Comparison of ENCODE assay signal across 29 cellular contexts in the genomic region with DNA sequence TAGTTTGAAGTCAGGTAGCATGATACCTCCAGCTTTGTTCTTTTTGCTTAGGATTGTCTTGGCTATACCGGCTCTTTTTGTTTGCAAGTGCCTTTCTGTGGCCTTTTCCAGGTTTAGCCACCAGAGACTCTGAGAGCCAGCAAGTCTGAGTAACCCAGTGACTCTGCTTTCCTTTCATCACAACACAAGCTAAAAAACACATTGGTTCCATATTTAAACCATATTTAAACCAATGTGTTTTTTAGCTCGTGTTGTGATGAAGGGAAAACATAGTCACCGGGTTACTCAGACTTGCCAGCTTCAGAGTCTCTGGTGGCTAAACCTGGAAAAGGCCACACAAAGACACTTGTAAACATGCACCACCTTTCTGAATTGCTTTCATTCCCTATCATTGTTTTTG.
"Had no signal": no experiment of that assay in that cellular context is flagged by ENCODE, and none has a peak within 500 bp of the region (broad histone marks: within the 10 kb centered on the region; RNA-seq: fewer than 3 reads in every experiment).

No MANE protein-coding gene starts in this region.

- H3K36me3 Mint-ChIP-seq: activated CD4-positive, alpha-beta memory T cell treated with anti-CD3 and anti-CD28 coated beads for 36 hours; activated CD8-positive, alpha-beta memory T cell treated with anti-CD3 and anti-CD28 coated beads, Interleukin-2, amount 10 ng/mL, durations not matched to agents 7 days and 5 days; activated naive CD4-positive, alpha-beta T cell treated with anti-CD3 and anti-CD28 coated beads, Interleukin-2, amount 50 U/mL, for 24 hours; activated naive CD8-positive, alpha-beta T cell treated with anti-CD3 and anti-CD28 coated beads for 36 hours; brain had no signal

- H3K4me1 ChIP-seq: ascending aorta, breast epithelium, colonic mucosa, esophagus muscularis mucosa, heart right ventricle had no signal

- H3K4me1 Mint-ChIP-seq: activated CD4-positive, alpha-beta T cell treated with anti-CD3 and anti-CD28 coated beads for 36 hours; activated CD4-positive, alpha-beta T cell treated with anti-CD3 and anti-CD28 coated beads, Interleukin-2, amount 10 ng/mL, durations not matched to agents 24 days and 14 days; activated CD8-positive, alpha-beta memory T cell treated with anti-CD3 and anti-CD28 coated beads, Interleukin-2, amount 10 ng/mL, durations not matched to agents 7 days and 5 days; activated naive CD4-positive, alpha-beta T cell treated with anti-CD3 and anti-CD28 coated beads, Interleukin-2, amount 50 U/mL, for 24 hours; activated naive CD8-positive, alpha-beta T cell treated with anti-CD3 and anti-CD28 coated beads for 36 hours; activated naive CD8-positive, alpha-beta T cell treated with anti-CD3 and anti-CD28 coated beads, Interleukin-2, amount 50 U/mL, for 24 hours had no signal

- H3K4me3 Mint-ChIP-seq: activated CD4-positive, alpha-beta memory T cell treated with anti-CD3 and anti-CD28 coated beads for 36 hours; activated CD4-positive, alpha-beta T cell treated with anti-CD3 and anti-CD28 coated beads for 36 hours; activated CD4-positive, alpha-beta T cell treated with anti-CD3 and anti-CD28 coated beads, Interleukin-2, amount 10 ng/mL, durations not matched to agents 24 days and 14 days; activated CD8-positive, alpha-beta memory T cell treated with anti-CD3 and anti-CD28 coated beads, Interleukin-2, amount 10 ng/mL, durations not matched to agents 7 days and 5 days; activated CD8-positive, alpha-beta T cell treated with anti-CD3 and anti-CD28 coated beads, Interleukin-2, amount 10 ng/mL, durations not matched to agents 7 days and 5 days; activated naive CD4-positive, alpha-beta T cell treated with anti-CD3 and anti-CD28 coated beads for 36 hours; activated naive CD4-positive, alpha-beta T cell treated with anti-CD3 and anti-CD28 coated beads, Interleukin-2, amount 50 U/mL, for 24 hours; activated naive CD8-positive, alpha-beta T cell treated with anti-CD3 and anti-CD28 coated beads for 36 hours; activated naive CD8-positive, alpha-beta T cell treated with anti-CD3 and anti-CD28 coated beads, Interleukin-2, amount 50 U/mL, for 24 hours; activated T-helper 1 cell treated with anti-CD3 and anti-CD28 coated beads, Interleukin-12 subunit alpha, Interleukin-12 subunit beta, Interleukin-2, Interleukin-4 antibody, amounts not matched to agents 30 ng/mL and 10 ng/mL and 1 ng/mL, durations not matched to agents 14 hours and 24 hours and 36 hours; brain had no signal

- H3K4me3 ChIP-seq: ascending aorta, breast epithelium, cardiac muscle cell, colonic mucosa, esophagus muscularis mucosa, heart right ventricle had no signal

- H3K27ac Mint-ChIP-seq: activated CD4-positive, alpha-beta memory T cell treated with anti-CD3 and anti-CD28 coated beads for 36 hours; activated CD4-positive, alpha-beta T cell treated with anti-CD3 and anti-CD28 coated beads for 36 hours; activated CD4-positive, alpha-beta T cell treated with anti-CD3 and anti-CD28 coated beads, Interleukin-2, amount 10 ng/mL, durations not matched to agents 24 days and 14 days; activated CD8-positive, alpha-beta memory T cell treated with anti-CD3 and anti-CD28 coated beads, Interleukin-2, amount 10 ng/mL, durations not matched to agents 7 days and 5 days; activated CD8-positive, alpha-beta T cell treated with anti-CD3 and anti-CD28 coated beads, Interleukin-2, amount 10 ng/mL, durations not matched to agents 7 days and 5 days; activated naive CD4-positive, alpha-beta T cell treated with anti-CD3 and anti-CD28 coated beads for 36 hours; activated naive CD4-positive, alpha-beta T cell treated with anti-CD3 and anti-CD28 coated beads, Interleukin-2, amount 50 U/mL, for 24 hours; activated naive CD8-positive, alpha-beta T cell treated with anti-CD3 and anti-CD28 coated beads for 36 hours; activated naive CD8-positive, alpha-beta T cell treated with anti-CD3 and anti-CD28 coated beads, Interleukin-2, amount 50 U/mL, for 24 hours; activated T-helper 1 cell treated with anti-CD3 and anti-CD28 coated beads, Interleukin-12 subunit alpha, Interleukin-12 subunit beta, Interleukin-2, Interleukin-4 antibody, amounts not matched to agents 30 ng/mL and 10 ng/mL and 1 ng/mL, durations not matched to agents 14 hours and 24 hours and 36 hours; activated T-helper 2 cell treated with anti-CD3 and anti-CD28 coated beads, Interferon-gamma antibody, Interleukin-2, Interleukin-4, amounts not matched to agents 10 μg/mL and 5 μg/mL and 100 μg/mL, durations not matched to agents 14 hours and 24 hours and 36 hours; brain had no signal

- H3K36me3 ChIP-seq: ascending aorta, breast epithelium, cardiac muscle cell, colonic mucosa, esophagus muscularis mucosa, heart right ventricle had no signal

- H3K9me3 ChIP-seq: breast epithelium, colonic mucosa had no signal

- H3K27me3 ChIP-seq: ascending aorta, breast epithelium, cardiac muscle cell, colonic mucosa, esophagus muscularis mucosa, heart right ventricle had no signal

- DNase-seq: activated CD4-positive, alpha-beta memory T cell treated with anti-CD3 and anti-CD28 coated beads for 36 hours; activated CD4-positive, alpha-beta T cell treated with anti-CD3 and anti-CD28 coated beads for 36 hours; activated CD4-positive, alpha-beta T cell treated with anti-CD3 and anti-CD28 coated beads, Interleukin-2, amount 10 ng/mL, durations not matched to agents 24 days and 14 days; activated CD4-positive, CD25-positive, alpha-beta regulatory T cell; activated CD4-positive, CD25-positive, alpha-beta regulatory T cell treated with anti-CD3 and anti-CD28 coated beads, Interleukin-2, amount 50 U/mL, for 72 hours; activated CD8-positive, alpha-beta memory T cell treated with anti-CD3 and anti-CD28 coated beads, Interleukin-2, amount 10 ng/mL, durations not matched to agents 7 days and 5 days; activated CD8-positive, alpha-beta memory T cell treated with anti-CD3 and anti-CD28 coated beads, Interleukin-2, amount 50 U/mL, for 4 hours; activated CD8-positive, alpha-beta T cell treated with anti-CD3 and anti-CD28 coated beads, Interleukin-2, amount 10 ng/mL, durations not matched to agents 7 days and 5 days; activated effector memory CD4-positive, alpha-beta T cell treated with anti-CD3 and anti-CD28 coated beads, Interleukin-2, amount 50 U/mL, for 16 hours; activated naive CD4-positive, alpha-beta T cell treated with anti-CD3 and anti-CD28 coated beads for 36 hours; activated naive CD8-positive, alpha-beta T cell treated with anti-CD3 and anti-CD28 coated beads for 36 hours; activated naive CD8-positive, alpha-beta T cell treated with anti-CD3 and anti-CD28 coated beads, Interleukin-2, amount 50 U/mL, for 24 hours; activated T-cell treated with anti-CD3 and anti-CD28 coated beads, Interleukin-2, amount 50 U/mL, for 1 hour; activated T-cell treated with anti-CD3 and anti-CD28 coated beads, Interleukin-2, amount 50 U/mL, for 48 hours; central memory CD4-positive, alpha-beta T cell; cerebellar nuclear complex; colonic mucosa; effector CD8-positive, alpha-beta T cell; erythroblast; heart right ventricle; T-helper 2 cell had no signal

- H3K27ac ChIP-seq: ascending aorta, breast epithelium, cardiac muscle cell, colonic mucosa, esophagus muscularis mucosa, heart right ventricle had no signal

- H3K9me3 Mint-ChIP-seq: activated CD4-positive, alpha-beta memory T cell treated with anti-CD3 and anti-CD28 coated beads for 36 hours; activated naive CD8-positive, alpha-beta T cell treated with anti-CD3 and anti-CD28 coated beads for 36 hours; activated naive CD8-positive, alpha-beta T cell treated with anti-CD3 and anti-CD28 coated beads, Interleukin-2, amount 50 U/mL, for 24 hours; activated T-helper 1 cell treated with anti-CD3 and anti-CD28 coated beads, Interleukin-12 subunit alpha, Interleukin-12 subunit beta, Interleukin-2, Interleukin-4 antibody, amounts not matched to agents 30 ng/mL and 10 ng/mL and 1 ng/mL, durations not matched to agents 14 hours and 24 hours and 36 hours; activated T-helper 2 cell treated with anti-CD3 and anti-CD28 coated beads, Interferon-gamma antibody, Interleukin-2, Interleukin-4, amounts not matched to agents 10 μg/mL and 5 μg/mL and 100 μg/mL, durations not matched to agents 14 hours and 24 hours and 36 hours had no signal

- H3K27me3 Mint-ChIP-seq: activated CD4-positive, alpha-beta memory T cell treated with anti-CD3 and anti-CD28 coated beads for 36 hours; activated CD4-positive, alpha-beta T cell treated with anti-CD3 and anti-CD28 coated beads for 36 hours; activated CD4-positive, alpha-beta T cell treated with anti-CD3 and anti-CD28 coated beads, Interleukin-2, amount 10 ng/mL, durations not matched to agents 24 days and 14 days; activated CD8-positive, alpha-beta memory T cell treated with anti-CD3 and anti-CD28 coated beads, Interleukin-2, amount 10 ng/mL, durations not matched to agents 7 days and 5 days; activated naive CD8-positive, alpha-beta T cell treated with anti-CD3 and anti-CD28 coated beads for 36 hours; activated naive CD8-positive, alpha-beta T cell treated with anti-CD3 and anti-CD28 coated beads, Interleukin-2, amount 50 U/mL, for 24 hours; brain had no signal
